Comparison of ENCODE assay signal across 8 cellular contexts in genomic region chr12:31362759-31363415, GRCh38. TPM values are rescaled to one million over a fixed set of nuclear protein-coding genes. Genes with fewer than 3 reads are reported as not detected.
DNase-seq lines count a peak whose midpoint lies in the region; ATAC-seq and TF ChIP-seq lines count a peak whose summit lies in the region.

No MANE protein-coding gene starts in this region.

- in situ Hi-C loops in HAP-1 (cut with MboI; ENCODE audit: low sequenced_read_pairs): no loop called here

- H3K27ac ChIP-seq in stomach: peak overlapping the region in 4 of 5 donors; percentile 5 to 84 (median 42)

- CTCF ChIA-PET in activated naive CD4-positive, alpha-beta T cell treated with anti-CD3 and anti-CD28 coated beads for 36 hours (lab: Charles Lee): interaction anchor here (0.6 to 2.9 kb wide), 8 partner anchors 34 to 378 kb away, joined by 3 to 13 read pairs (median 3); no protein-coding TSS in a partner anchor
- CTCF ChIA-PET in T-cell (lab: Charles Lee): interaction anchor here in 1 of 2 donors (0.7 to 0.9 kb wide), 2 partner anchors 60 to 74 kb away, joined by 3 read pairs; no protein-coding TSS in a partner anchor

- H3K9me3 ChIP-seq in HAP-1: no peaks in the 10 kb centered on the region
- no peaks in the 10 kb centered on the region for H3K9me3 ChIP-seq in stomach

- TF ChIP-seq CTCF in stomach (IDR thresholded peaks at IDR 0.05): peak in 1 of 7 experiments; percentile 25

- peaks cover 14% of the 10 kb centered on the region for H3K4me1 Mint-ChIP-seq in activated naive CD4-positive, alpha-beta T cell treated with anti-CD3 and anti-CD28 coated beads for 36 hours (ENCODE audit: low read depth)
- H3K4me1 Mint-ChIP-seq in T-cell: peaks cover 16 to 20% (median 17%) of the 10 kb centered on the region in 3 donors

- intact Hi-C loops in activated naive CD4-positive, alpha-beta T cell treated with anti-CD3 and anti-CD28 coated beads for 36 hours (cut with micrococcal nuclease): loop anchor here (1.0 to 2.0 kb wide), 7 partner anchors 36 to 516 kb away; partner anchors contain the start of gene SINHCAF
- intact Hi-C loops in left cardiac atrium (cut with DNase I): no loop called here
- intact Hi-C loops in stomach (cut with DNase I; ENCODE audit: low total_unique reads): no loop called here

- TF ChIP-seq EP300 in stomach (IDR thresholded peaks at IDR 0.05): no peak

- H3K27me3 ChIP-seq in HAP-1 (ENCODE audit: low read depth): no peaks in the 10 kb centered on the region
- no peaks in the 10 kb centered on the region for H3K27me3 ChIP-seq in stomach

- H3K36me3 ChIP-seq in HAP-1 (replicated peaks) (no peaks in the 10 kb centered on the region), stomach (no peaks in the 10 kb centered on the region)

- H3K4me1 ChIP-seq in HAP-1 (peaks cover 21% of the 10 kb centered on the region), stomach (peaks cover 0 to 21% (median 15%) of the 10 kb centered on the region in 4 donors)

- H3K4me3 Mint-ChIP-seq in activated naive CD4-positive, alpha-beta T cell treated with anti-CD3 and anti-CD28 coated beads for 36 hours: peak overlapping the region; percentile 38
- H3K4me3 Mint-ChIP-seq in T-cell: peak overlapping the region; percentile 44 to 74 (median 50)

- DNase-seq in activated naive CD4-positive, alpha-beta T cell treated with anti-CD3 and anti-CD28 coated beads for 36 hours: peak; percentile 53
- no peak for DNase-seq in activated naive CD4-positive, alpha-beta T cell treated with Interleukin-2 at 50 U/mL for 16 hours
- peak; percentile 80 to 88 for DNase-seq in HAP-1 (ENCODE audit: low spot score in 2 of 2)
- DNase-seq in Kasumi-1 (lab: John Stamatoyannopoulos, UW): peak; percentile 61 to 66
- peak in 9 of 34 experiments; percentile 2 to 26 (median 4) for DNase-seq in T-cell
- DNase-seq in left cardiac atrium: no peak
- peak; percentile 50 for DNase-seq in stomach
- DNase-seq in NCI-H1105 treated with DMSO at 0.1 percent for 48 hours (lab: John Stamatoyannopoulos, UW): no peak

- H3K36me3 Mint-ChIP-seq in activated naive CD4-positive, alpha-beta T cell treated with anti-CD3 and anti-CD28 coated beads for 36 hours (ENCODE audit: low read depth): no peaks in the 10 kb centered on the region
- no peaks in the 10 kb centered on the region for H3K36me3 Mint-ChIP-seq in T-cell

- no peak for TF ChIP-seq POLR2A in stomach (IDR thresholded peaks at IDR 0.05)

- ATAC-seq in T-cell (replicated peaks in 1 of 4) (peak; percentile 40 to 66 (median 60)), left cardiac atrium (peak; percentile 44 to 50)

- POLR2A ChIA-PET in T-cell (lab: Charles Lee): interaction anchor here in 1 of 2 donors (0.6 kb wide), 1 partner anchor 705 kb away, joined by 4 read pairs; no protein-coding TSS in a partner anchor

- H3K4me3 ChIP-seq in HAP-1 (no peak overlapping the region), stomach (peak overlapping the region in 1 of 4 donors; percentile 14)

- no peaks in the 10 kb centered on the region for H3K27me3 Mint-ChIP-seq in activated naive CD4-positive, alpha-beta T cell treated with anti-CD3 and anti-CD28 coated beads for 36 hours (ENCODE audit: low read depth)
- H3K27me3 Mint-ChIP-seq in T-cell: peaks cover 0 to 4% of the 10 kb centered on the region in 2 donors

- WGBS in stomach, 5 donors: 12 to 23% (median 21%) methylated on average over 6 of the region's 6 CpGs

- H3K27ac Mint-ChIP-seq in activated naive CD4-positive, alpha-beta T cell treated with anti-CD3 and anti-CD28 coated beads for 36 hours: no peak overlapping the region
- H3K27ac Mint-ChIP-seq in T-cell: peak overlapping the region in 1 of 2 donors; percentile 55

- no peaks in the 10 kb centered on the region for H3K9me3 Mint-ChIP-seq in activated naive CD4-positive, alpha-beta T cell treated with anti-CD3 and anti-CD28 coated beads for 36 hours
- no peaks in the 10 kb centered on the region for H3K9me3 Mint-ChIP-seq in T-cell

RNA-seq across cellular contexts. Expression of gene SINHCAF, which starts 36.9 kb away (rescaled TPM):
- total RNA-seq in activated naive CD4-positive, alpha-beta T cell treated with anti-CD3 and anti-CD28 coated beads for 36 hours: 100 to 1,000 TPM; 158 to 169 TPM
- total RNA-seq in T-cell (10 to 100 TPM; 70.3 to 93.2 (median 85.0) TPM), left cardiac atrium (10 to 100 TPM; 13.5 to 26.0 TPM), stomach (10 to 100 TPM; 17.5 to 93.5 (median 34.5) TPM)
- polyA plus RNA-seq in stomach: 10 to 100 TPM; 19.1 to 24.3 (median 20.8) TPM

Comparison
In these comparisons a context has a peak if more than half of its experiments do, and no peak if none do; other contexts are left out.
1. DNase-seq: peak in activated naive CD4-positive, alpha-beta T cell treated with anti-CD3 and anti-CD28 coated beads for 36 hours (single experiment), HAP-1 (2 of 2), Kasumi-1 (2 of 2) and stomach (single experiment); none in activated naive CD4-positive, alpha-beta T cell treated with Interleukin-2 at 50 U/mL for 16 hours (single experiment), left cardiac atrium (single experiment) and NCI-H1105 treated with DMSO at 0.1 percent for 48 hours (single experiment).